8 cellular contexts compared by ENCODE assay signal in the genomic region with DNA sequence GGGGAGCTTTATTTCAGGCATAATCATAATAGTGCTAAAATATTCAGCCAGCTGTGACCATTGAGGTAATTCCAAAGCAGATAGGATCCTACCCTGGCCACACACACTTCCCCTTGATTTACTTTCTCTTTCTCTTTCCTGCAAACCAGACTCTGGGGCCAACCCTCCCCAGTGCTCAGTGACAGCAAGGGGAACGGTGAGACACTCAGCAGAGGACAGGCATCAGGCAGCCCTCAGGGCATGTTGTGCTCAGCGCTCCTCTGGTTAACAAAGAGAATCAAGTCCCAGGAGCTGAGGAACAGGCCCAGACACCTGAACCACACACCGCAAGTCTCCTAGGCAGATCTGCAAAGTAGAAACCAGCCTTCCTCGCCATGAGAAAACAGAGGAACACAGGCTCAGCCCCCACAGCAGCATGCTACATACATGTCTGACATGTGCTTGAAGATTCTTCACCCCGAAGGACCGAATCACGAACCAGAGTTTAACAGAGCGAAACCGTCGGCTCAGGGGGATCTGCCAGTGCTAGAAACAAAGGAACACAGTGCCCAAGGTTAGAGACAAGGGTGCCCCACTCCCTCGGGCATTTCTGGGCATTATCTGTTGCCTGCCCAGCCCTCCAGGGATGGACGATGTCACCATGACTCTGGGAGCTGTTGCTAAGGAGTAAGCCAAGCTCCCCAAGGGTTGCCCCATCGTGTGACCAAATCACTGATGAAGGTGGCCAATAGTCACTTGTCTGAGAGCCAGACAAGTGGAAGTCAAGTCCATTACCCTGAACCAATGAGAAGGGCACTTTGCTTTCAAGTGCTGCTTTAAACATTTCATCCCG. TPM values are rescaled to one million over a fixed set of nuclear protein-coding genes. Genes with fewer than 3 reads are reported as not detected.
DNase-seq lines count a peak whose midpoint lies in the region; ATAC-seq and TF ChIP-seq lines count a peak whose summit lies in the region.

No MANE protein-coding gene starts in this region.

- H3K27me3 ChIP-seq in esophagus squamous epithelium (no peaks in the 10 kb centered on the region), psoas muscle (ENCODE audit: insufficient read depth in 3 of 3, low read length in 2 of 3) (no peaks in the 10 kb centered on the region)

- intact Hi-C loops in esophagus squamous epithelium (cut with DNase I) = no loop called here
- intact Hi-C loops in psoas muscle (cut with DNase I) = no loop called here

- peak; percentile 30 for DNase-seq in Ammon's horn (ENCODE audit: low spot score)
- DNase-seq in esophagus squamous epithelium (lab: John Stamatoyannopoulos, UW) = no peak
- DNase-seq in stimulated activated naive CD8-positive, alpha-beta T cell treated with anti-CD3 and anti-CD28 coated beads, Interleukin-15, Interleukin-2, amounts not matched to agents 100 U/mL and 50 U/mL, for 24 hours = peak; percentile 60
- no peak for DNase-seq in psoas muscle
- no peak for DNase-seq in cortex of kidney (lab: John Stamatoyannopoulos, UW)

- TF ChIP-seq CTCF in esophagus squamous epithelium (IDR thresholded peaks at IDR 0.05) (no peak), psoas muscle (IDR thresholded peaks at IDR 0.05) (no peak)

- WGBS in esophagus squamous epithelium, 2 donors = 61 to 66% methylated on average over 8 to 14 of the region's 14 CpGs
- WGBS in psoas muscle, 3 donors = 79 to 84% (median 82%) methylated on average over 14 of the region's 14 CpGs

- H3K9me3 Mint-ChIP-seq in T-helper 1 cell treated with Interleukin-12 subunit alpha and Interleukin-12 subunit beta and Interleukin-4 antibody, amounts not matched to agents 30 μg/mL and 1 μg/mL, for 36 hours = no peaks in the 10 kb centered on the region

- ATAC-seq in GM19023 (IDR thresholded peaks at IDR 0.05; ENCODE audit: unreplicated experiment) (peak; percentile 99), HG03108 (IDR thresholded peaks at IDR 0.05; ENCODE audit: unreplicated experiment) (peak; percentile 77), psoas muscle (no peak)
- ATAC-seq in stimulated activated naive CD8-positive, alpha-beta T cell treated with anti-CD3 and anti-CD28 coated beads, Interleukin-15, Interleukin-2, amounts not matched to agents 100 U/mL and 50 U/mL, for 24 hours = peak; percentile 93

- H3K36me3 ChIP-seq in esophagus squamous epithelium (no peaks in the 10 kb centered on the region), psoas muscle (ENCODE audit: insufficient read depth in 1 of 2, low read depth in 1 of 2) (no peaks in the 10 kb centered on the region)

- H3K4me3 ChIP-seq in esophagus squamous epithelium (peak overlapping the region in 1 of 4 donors; percentile 13), psoas muscle (no peak overlapping the region)

- H3K27ac ChIP-seq in esophagus squamous epithelium = peak overlapping the region; percentile 19 to 46 (median 26)
- no peak overlapping the region for H3K27ac ChIP-seq in psoas muscle

- H3K27me3 Mint-ChIP-seq in T-helper 1 cell treated with Interleukin-12 subunit alpha and Interleukin-12 subunit beta and Interleukin-4 antibody, amounts not matched to agents 30 μg/mL and 1 μg/mL, for 36 hours (ENCODE audit: low read depth) = no peaks in the 10 kb centered on the region

- no peaks in the 10 kb centered on the region for H3K9me3 ChIP-seq in esophagus squamous epithelium
- H3K9me3 ChIP-seq in psoas muscle = no peaks in the 10 kb centered on the region

- H3K4me1 ChIP-seq in esophagus squamous epithelium = peaks cover 10 to 15% (median 10%) of the 10 kb centered on the region in 3 donors
- H3K4me1 ChIP-seq in psoas muscle = no peaks in the 10 kb centered on the region

- H3K4me3 Mint-ChIP-seq in T-helper 1 cell treated with Interleukin-12 subunit alpha and Interleukin-12 subunit beta and Interleukin-4 antibody, amounts not matched to agents 30 μg/mL and 1 μg/mL, for 36 hours = peak overlapping the region; percentile 53

- H3K27ac Mint-ChIP-seq in T-helper 1 cell treated with Interleukin-12 subunit alpha and Interleukin-12 subunit beta and Interleukin-4 antibody, amounts not matched to agents 30 μg/mL and 1 μg/mL, for 36 hours = peak overlapping the region; percentile 85

- peaks cover 4% of the 10 kb centered on the region for H3K36me3 Mint-ChIP-seq in T-helper 1 cell treated with Interleukin-12 subunit alpha and Interleukin-12 subunit beta and Interleukin-4 antibody, amounts not matched to agents 30 μg/mL and 1 μg/mL, for 36 hours (ENCODE audit: low read depth)

- TF ChIP-seq POLR2A in esophagus squamous epithelium (IDR thresholded peaks at IDR 0.05) = no peak

- H3K4me1 Mint-ChIP-seq in T-helper 1 cell treated with Interleukin-12 subunit alpha and Interleukin-12 subunit beta and Interleukin-4 antibody, amounts not matched to agents 30 μg/mL and 1 μg/mL, for 36 hours (ENCODE audit: low read depth) = peaks cover 47% of the 10 kb centered on the region

RNA-seq across cellular contexts. Expression of a gene that starts 17.5 kb away (rescaled TPM):
- total RNA-seq in esophagus squamous epithelium (1 to 10 TPM in 1 of 4 donors, under 1 TPM in 1, not detected in 2; 0.26 to 4.4 TPM), psoas muscle (under 1 TPM; 0.34 to 0.97 (median 0.40) TPM)
- polyA plus RNA-seq in psoas muscle = under 1 TPM; 0.03 to 0.20 (median 0.18) TPM

Comparison
In these comparisons a context has a peak if more than half of its experiments do, and no peak if none do; other contexts are left out.
1. DNase-seq: peak in Ammon's horn (single experiment) and stimulated activated naive CD8-positive, alpha-beta T cell treated with anti-CD3 and anti-CD28 coated beads, Interleukin-15, Interleukin-2, amounts not matched to agents 100 U/mL and 50 U/mL, for 24 hours (single experiment); none in esophagus squamous epithelium (single experiment), psoas muscle (0 of 2) and cortex of kidney (single experiment).
2. ATAC-seq: peak in GM19023 (single experiment), HG03108 (single experiment) and stimulated activated naive CD8-positive, alpha-beta T cell treated with anti-CD3 and anti-CD28 coated beads, Interleukin-15, Interleukin-2, amounts not matched to agents 100 U/mL and 50 U/mL, for 24 hours (single experiment); none in psoas muscle (0 of 4).